ENCODE assay signal across 8 cellular contexts in the genomic region with DNA sequence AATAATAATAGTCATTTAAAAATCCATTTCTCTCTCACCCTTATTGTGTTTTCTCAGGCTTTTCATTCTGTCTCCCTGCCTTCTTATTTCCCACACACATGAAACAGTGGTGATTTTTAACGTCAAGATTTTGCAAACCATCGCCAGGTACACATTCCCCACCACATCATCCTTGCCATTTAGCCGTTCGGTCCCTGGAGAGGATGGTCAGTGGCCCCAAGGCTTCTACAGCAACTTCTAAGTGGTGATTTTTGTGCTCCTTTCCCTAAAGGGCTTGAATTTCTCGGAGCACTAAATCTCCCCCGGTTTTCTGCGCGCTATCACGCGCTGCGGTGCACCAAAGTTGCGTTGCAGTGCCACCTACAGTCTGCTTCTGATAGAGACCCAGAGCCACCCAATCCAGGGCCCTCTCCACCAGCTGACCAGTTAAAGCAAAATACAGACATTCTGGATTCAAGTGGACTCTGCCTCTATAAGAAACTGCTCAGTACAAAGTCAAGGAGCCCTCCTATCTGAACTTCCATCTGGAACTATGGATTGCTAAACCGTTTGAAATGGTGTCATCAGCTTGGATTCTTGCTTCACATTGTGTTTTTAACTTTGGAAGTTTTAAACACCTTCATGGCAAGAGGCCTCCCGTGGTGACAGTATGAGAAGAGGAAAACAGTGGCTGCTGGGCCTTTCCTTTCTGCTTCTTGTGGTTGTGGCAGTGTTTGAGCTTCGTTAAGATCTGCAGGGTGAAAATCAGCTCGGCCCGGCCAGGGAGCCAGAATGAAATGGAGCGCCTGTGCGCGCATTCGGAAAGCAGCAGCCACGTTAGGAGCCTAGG.
DNase-seq lines count a peak whose midpoint lies in the region; ATAC-seq, FAIRE-seq and TF ChIP-seq lines count a peak whose summit lies in the region.

No MANE protein-coding gene starts in this region.

- no peaks in the 10 kb centered on the region for H3K9me3 ChIP-seq in heart right ventricle

- no peak overlapping the region for H3K27ac ChIP-seq in heart right ventricle

- ATAC-seq in GM21825 (IDR thresholded peaks at IDR 0.05; ENCODE audit: unreplicated experiment) (peak; percentile 97), SK-N-SH treated with all-trans-retinoic acid at 6 μM for 48 hours (peak; percentile 100), heart right ventricle (peak; percentile 91 to 96 (median 94)), HG03039 (IDR thresholded peaks at IDR 0.05; ENCODE audit: unreplicated experiment) (no peak)

- peak overlapping the region in 6 of 10 donors; percentile 12 to 42 (median 34) for H3K4me3 ChIP-seq in heart right ventricle

- peak; percentile 39 for FAIRE-seq in G401.6 (lab: Jason Lieb, UNC)

- WGBS in heart right ventricle, 2 donors: 35 to 37% methylated on average over 22 of the region's 22 CpGs

- peak; percentile 62 to 95 (median 85) for TF ChIP-seq CTCF in heart right ventricle (IDR thresholded peaks at IDR 0.05)

- peak; percentile 49 for DNase-seq in LoVo (ENCODE audit: low spot score)
- peak; percentile 36 for DNase-seq in activated naive CD8-positive, alpha-beta T cell treated with anti-CD3 and anti-CD28 coated beads for 36 hours
- peak; percentile 53 to 73 for DNase-seq in heart right ventricle
- DNase-seq in retina: peak; percentile 81

- no peak overlapping the region for H3K4me3 Mint-ChIP-seq in activated naive CD8-positive, alpha-beta T cell treated with anti-CD3 and anti-CD28 coated beads for 36 hours

- intact Hi-C loops in heart right ventricle (cut with DNase I): loop anchor here (1.0 to 10.0 kb wide), 15 partner anchors 93 to 1653 kb away; a partner anchor contains a TSS

- H3K4me1 Mint-ChIP-seq in activated naive CD8-positive, alpha-beta T cell treated with anti-CD3 and anti-CD28 coated beads for 36 hours: peaks cover 5% of the 10 kb centered on the region

- no peak overlapping the region for H3K27ac Mint-ChIP-seq in activated naive CD8-positive, alpha-beta T cell treated with anti-CD3 and anti-CD28 coated beads for 36 hours

- H3K27me3 ChIP-seq in heart right ventricle: no peaks in the 10 kb centered on the region

- H3K36me3 ChIP-seq in heart right ventricle: no peaks in the 10 kb centered on the region

- H3K36me3 Mint-ChIP-seq in activated naive CD8-positive, alpha-beta T cell treated with anti-CD3 and anti-CD28 coated beads for 36 hours: no peaks in the 10 kb centered on the region

- peaks cover 10% of the 10 kb centered on the region for H3K27me3 Mint-ChIP-seq in activated naive CD8-positive, alpha-beta T cell treated with anti-CD3 and anti-CD28 coated beads for 36 hours

- H3K9me3 Mint-ChIP-seq in activated naive CD8-positive, alpha-beta T cell treated with anti-CD3 and anti-CD28 coated beads for 36 hours: no peaks in the 10 kb centered on the region

- peaks cover 0 to 31% (median 6%) of the 10 kb centered on the region in 9 donors for H3K4me1 ChIP-seq in heart right ventricle

TF ChIP-seq in SK-N-SH treated with all-trans-retinoic acid at 6 μM for 48 hours, 23 proteins besides CTCF, POLR2A, EP300 and RAD21 (continues in another document):
- TF ChIP-seq GLIS3 (CRISPR knock-in tag; IDR thresholded peaks at IDR 0.05) (no peak), CSDC2 (CRISPR knock-in tag; IDR thresholded peaks at IDR 0.05) (no peak), ESRRG (CRISPR knock-in tag; IDR thresholded peaks at IDR 0.05) (no peak), RARB (CRISPR knock-in tag; IDR thresholded peaks at IDR 0.05) (no peak), ZNF8 (CRISPR knock-in tag; IDR thresholded peaks at IDR 0.05) (no peak), TCF4 (CRISPR knock-in tag; IDR thresholded peaks at IDR 0.05; ENCODE audit: borderline replicate concordance) (no peak), TOX (CRISPR knock-in tag; IDR thresholded peaks at IDR 0.05; ENCODE audit: borderline replicate concordance) (no peak), ZFP3 (CRISPR knock-in tag; IDR thresholded peaks at IDR 0.05) (no peak), BACH2 (CRISPR knock-in tag; IDR thresholded peaks at IDR 0.05; ENCODE audit: borderline replicate concordance) (no peak), OSR1 (CRISPR knock-in tag; IDR thresholded peaks at IDR 0.05) (no peak), ISL1 (CRISPR knock-in tag; IDR thresholded peaks at IDR 0.05) (no peak)
- TF ChIP-seq, protein P1, sequence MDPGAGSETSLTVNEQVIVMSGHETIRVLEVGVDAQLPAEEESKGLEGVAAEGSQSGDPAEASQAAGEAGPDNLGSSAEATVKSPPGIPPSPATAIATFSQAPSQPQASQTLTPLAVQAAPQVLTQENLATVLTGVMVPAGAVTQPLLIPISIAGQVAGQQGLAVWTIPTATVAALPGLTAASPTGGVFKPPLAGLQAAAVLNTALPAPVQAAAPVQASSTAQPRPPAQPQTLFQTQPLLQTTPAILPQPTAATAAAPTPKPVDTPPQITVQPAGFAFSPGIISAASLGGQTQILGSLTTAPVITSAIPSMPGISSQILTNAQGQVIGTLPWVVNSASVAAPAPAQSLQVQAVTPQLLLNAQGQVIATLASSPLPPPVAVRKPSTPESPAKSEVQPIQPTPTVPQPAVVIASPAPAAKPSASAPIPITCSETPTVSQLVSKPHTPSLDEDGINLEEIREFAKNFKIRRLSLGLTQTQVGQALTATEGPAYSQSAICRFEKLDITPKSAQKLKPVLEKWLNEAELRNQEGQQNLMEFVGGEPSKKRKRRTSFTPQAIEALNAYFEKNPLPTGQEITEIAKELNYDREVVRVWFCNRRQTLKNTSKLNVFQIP (CRISPR knock-in tag; IDR thresholded peaks at IDR 0.05; ENCODE audit: borderline replicate concordance, low read depth): no peak
- TF ChIP-seq, protein P2, sequence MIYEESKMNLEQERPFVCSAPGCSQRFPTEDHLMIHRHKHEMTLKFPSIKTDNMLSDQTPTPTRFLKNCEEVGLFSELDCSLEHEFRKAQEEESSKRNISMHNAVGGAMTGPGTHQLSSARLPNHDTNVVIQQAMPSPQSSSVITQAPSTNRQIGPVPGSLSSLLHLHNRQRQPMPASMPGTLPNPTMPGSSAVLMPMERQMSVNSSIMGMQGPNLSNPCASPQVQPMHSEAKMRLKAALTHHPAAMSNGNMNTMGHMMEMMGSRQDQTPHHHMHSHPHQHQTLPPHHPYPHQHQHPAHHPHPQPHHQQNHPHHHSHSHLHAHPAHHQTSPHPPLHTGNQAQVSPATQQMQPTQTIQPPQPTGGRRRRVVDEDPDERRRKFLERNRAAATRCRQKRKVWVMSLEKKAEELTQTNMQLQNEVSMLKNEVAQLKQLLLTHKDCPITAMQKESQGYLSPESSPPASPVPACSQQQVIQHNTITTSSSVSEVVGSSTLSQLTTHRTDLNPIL (CRISPR knock-in tag; IDR thresholded peaks at IDR 0.05; ENCODE audit: low read depth): no peak
- TF ChIP-seq, protein P3, sequence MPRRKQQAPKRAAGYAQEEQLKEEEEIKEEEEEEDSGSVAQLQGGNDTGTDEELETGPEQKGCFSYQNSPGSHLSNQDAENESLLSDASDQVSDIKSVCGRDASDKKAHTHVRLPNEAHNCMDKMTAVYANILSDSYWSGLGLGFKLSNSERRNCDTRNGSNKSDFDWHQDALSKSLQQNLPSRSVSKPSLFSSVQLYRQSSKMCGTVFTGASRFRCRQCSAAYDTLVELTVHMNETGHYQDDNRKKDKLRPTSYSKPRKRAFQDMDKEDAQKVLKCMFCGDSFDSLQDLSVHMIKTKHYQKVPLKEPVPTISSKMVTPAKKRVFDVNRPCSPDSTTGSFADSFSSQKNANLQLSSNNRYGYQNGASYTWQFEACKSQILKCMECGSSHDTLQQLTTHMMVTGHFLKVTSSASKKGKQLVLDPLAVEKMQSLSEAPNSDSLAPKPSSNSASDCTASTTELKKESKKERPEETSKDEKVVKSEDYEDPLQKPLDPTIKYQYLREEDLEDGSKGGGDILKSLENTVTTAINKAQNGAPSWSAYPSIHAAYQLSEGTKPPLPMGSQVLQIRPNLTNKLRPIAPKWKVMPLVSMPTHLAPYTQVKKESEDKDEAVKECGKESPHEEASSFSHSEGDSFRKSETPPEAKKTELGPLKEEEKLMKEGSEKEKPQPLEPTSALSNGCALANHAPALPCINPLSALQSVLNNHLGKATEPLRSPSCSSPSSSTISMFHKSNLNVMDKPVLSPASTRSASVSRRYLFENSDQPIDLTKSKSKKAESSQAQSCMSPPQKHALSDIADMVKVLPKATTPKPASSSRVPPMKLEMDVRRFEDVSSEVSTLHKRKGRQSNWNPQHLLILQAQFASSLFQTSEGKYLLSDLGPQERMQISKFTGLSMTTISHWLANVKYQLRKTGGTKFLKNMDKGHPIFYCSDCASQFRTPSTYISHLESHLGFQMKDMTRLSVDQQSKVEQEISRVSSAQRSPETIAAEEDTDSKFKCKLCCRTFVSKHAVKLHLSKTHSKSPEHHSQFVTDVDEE (CRISPR knock-in tag; IDR thresholded peaks at IDR 0.05): no peak
- TF ChIP-seq, protein P4, sequence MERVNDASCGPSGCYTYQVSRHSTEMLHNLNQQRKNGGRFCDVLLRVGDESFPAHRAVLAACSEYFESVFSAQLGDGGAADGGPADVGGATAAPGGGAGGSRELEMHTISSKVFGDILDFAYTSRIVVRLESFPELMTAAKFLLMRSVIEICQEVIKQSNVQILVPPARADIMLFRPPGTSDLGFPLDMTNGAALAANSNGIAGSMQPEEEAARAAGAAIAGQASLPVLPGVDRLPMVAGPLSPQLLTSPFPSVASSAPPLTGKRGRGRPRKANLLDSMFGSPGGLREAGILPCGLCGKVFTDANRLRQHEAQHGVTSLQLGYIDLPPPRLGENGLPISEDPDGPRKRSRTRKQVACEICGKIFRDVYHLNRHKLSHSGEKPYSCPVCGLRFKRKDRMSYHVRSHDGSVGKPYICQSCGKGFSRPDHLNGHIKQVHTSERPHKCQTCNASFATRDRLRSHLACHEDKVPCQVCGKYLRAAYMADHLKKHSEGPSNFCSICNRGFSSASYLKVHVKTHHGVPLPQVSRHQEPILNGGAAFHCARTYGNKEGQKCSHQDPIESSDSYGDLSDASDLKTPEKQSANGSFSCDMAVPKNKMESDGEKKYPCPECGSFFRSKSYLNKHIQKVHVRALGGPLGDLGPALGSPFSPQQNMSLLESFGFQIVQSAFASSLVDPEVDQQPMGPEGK (CRISPR knock-in tag; IDR thresholded peaks at IDR 0.05; ENCODE audit: borderline replicate concordance): no peak
- TF ChIP-seq, protein P5, sequence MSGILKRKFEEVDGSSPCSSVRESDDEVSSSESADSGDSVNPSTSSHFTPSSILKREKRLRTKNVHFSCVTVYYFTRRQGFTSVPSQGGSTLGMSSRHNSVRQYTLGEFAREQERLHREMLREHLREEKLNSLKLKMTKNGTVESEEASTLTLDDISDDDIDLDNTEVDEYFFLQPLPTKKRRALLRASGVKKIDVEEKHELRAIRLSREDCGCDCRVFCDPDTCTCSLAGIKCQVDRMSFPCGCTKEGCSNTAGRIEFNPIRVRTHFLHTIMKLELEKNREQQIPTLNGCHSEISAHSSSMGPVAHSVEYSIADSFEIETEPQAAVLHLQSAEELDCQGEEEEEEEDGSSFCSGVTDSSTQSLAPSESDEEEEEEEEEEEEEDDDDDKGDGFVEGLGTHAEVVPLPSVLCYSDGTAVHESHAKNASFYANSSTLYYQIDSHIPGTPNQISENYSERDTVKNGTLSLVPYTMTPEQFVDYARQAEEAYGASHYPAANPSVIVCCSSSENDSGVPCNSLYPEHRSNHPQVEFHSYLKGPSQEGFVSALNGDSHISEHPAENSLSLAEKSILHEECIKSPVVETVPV (CRISPR knock-in tag; IDR thresholded peaks at IDR 0.05): no peak
